Comparison of ENCODE assay signal across 1 cellular context in genomic region chr17:78409191-78409621, GRCh38.
TF ChIP-seq lines count a peak whose summit lies in the region.

No MANE protein-coding gene starts in this region.

TF ChIP-seq in H1, 55 proteins besides CTCF, POLR2A, EP300 and RAD21:
- no peak for TF ChIP-seq NRF1 (IDR thresholded peaks at IDR 0.05; ENCODE audit: low read depth, low read length)
- no peak for TF ChIP-seq RNF2 (IDR thresholded peaks at IDR 0.05; ENCODE audit: borderline replicate concordance, low read depth, low read length, missing control alignments, poor library complexity, severe bottlenecking)
- TF ChIP-seq CHD1 (IDR thresholded peaks at IDR 0.05; ENCODE audit: low read depth, low read length), result no peak
- TF ChIP-seq TAF1 (IDR thresholded peaks at IDR 0.05; ENCODE audit: low read depth, low read length), result no peak
- TF ChIP-seq SP2 (IDR thresholded peaks at IDR 0.05; ENCODE audit: low read length), result no peak
- TF ChIP-seq GTF2F1 (IDR thresholded peaks at IDR 0.05; ENCODE audit: borderline replicate concordance, low read depth, low read length), result no peak
- TF ChIP-seq POLR2AphosphoS5 (IDR thresholded peaks at IDR 0.05; ENCODE audit: low read depth, low read length), result no peak
- no peak for TF ChIP-seq KDM1A (IDR thresholded peaks at IDR 0.05; ENCODE audit: borderline replicate concordance, low read length)
- TF ChIP-seq SIRT6 (IDR thresholded peaks at IDR 0.05; ENCODE audit: low read length), result no peak
- TF ChIP-seq ATF2 (IDR thresholded peaks at IDR 0.05; ENCODE audit: low read length), result no peak
- no peak for TF ChIP-seq ATF3 (IDR thresholded peaks at IDR 0.05; ENCODE audit: insufficient read depth, low read depth, low read length)
- TF ChIP-seq EGR1 (IDR thresholded peaks at IDR 0.05; ENCODE audit: borderline replicate concordance, low read depth, low read length), result no peak
